14 cellular contexts compared by ENCODE assay signal in genomic region chr20:59165794-59166709, GRCh38. TPM values are rescaled to one million over a fixed set of nuclear protein-coding genes. Genes with fewer than 3 reads are reported as not detected.
A peak's percentile ranks its signal among the peaks of the same experiment; 100 is the strongest.
DNase-seq lines count a peak whose midpoint lies in the region; ATAC-seq and TF ChIP-seq lines count a peak whose summit lies in the region.
"Had no signal": no experiment of that assay in that cellular context is flagged by ENCODE, and none has a peak within 500 bp of the region (broad histone marks: within the 10 kb centered on the region; RNA-seq: fewer than 3 reads in every experiment).

No MANE protein-coding gene starts in this region.

- peak overlapping the region; percentile 73 to 84 (median 80) for H3K27ac ChIP-seq in Peyer's patch
- H3K27ac ChIP-seq in skin epidermis: peak overlapping the region in 16 of 21 experiments; percentile 1 to 93 (median 64)
- H3K27ac ChIP-seq: adrenal gland, thoracic aorta had no signal

- peak overlapping the region; percentile 87 for H3K27ac Mint-ChIP-seq in activated naive CD8-positive, alpha-beta T cell treated with anti-CD3 and anti-CD28 coated beads, Interleukin-2, amount 50 U/mL, for 24 hours
- H3K27ac Mint-ChIP-seq in Caco-2 (ENCODE audit: unreplicated experiment): no peak overlapping the region

- H3K4me3 ChIP-seq in GM12864 (ENCODE audit: low read depth, low read length) (peak overlapping the region; percentile 2), Peyer's patch (peak overlapping the region in 2 of 4 donors; percentile 7 to 17), skin epidermis (peak overlapping the region in 2 of 7 experiments; percentile 9 to 18), Caco-2 (ENCODE audit: low read depth, low read length) (no peak overlapping the region)
- H3K4me3 ChIP-seq: adrenal gland, K562, thoracic aorta had no signal

- H3K36me3 Mint-ChIP-seq in activated naive CD8-positive, alpha-beta T cell treated with anti-CD3 and anti-CD28 coated beads, Interleukin-2, amount 50 U/mL, for 24 hours (ENCODE audit: low read depth): peaks cover 16% of the 10 kb centered on the region
- no peaks in the 10 kb centered on the region for H3K36me3 Mint-ChIP-seq in Caco-2 (ENCODE audit: insufficient read depth, unreplicated experiment)

- H3K9me3 Mint-ChIP-seq in activated naive CD8-positive, alpha-beta T cell treated with anti-CD3 and anti-CD28 coated beads, Interleukin-2, amount 50 U/mL, for 24 hours: no peaks in the 10 kb centered on the region
- no peaks in the 10 kb centered on the region for H3K9me3 Mint-ChIP-seq in Caco-2 (ENCODE audit: unreplicated experiment)

- intact Hi-C loops in Caco-2 (cut with micrococcal nuclease; ENCODE audit: unreplicated experiment): no loop called here

- CTCF ChIA-PET in Caco-2 (lab: Charles Lee): interaction anchor here (0.8 kb wide), 1 partner anchor 289 kb away, joined by 3 read pairs; no protein-coding TSS in a partner anchor

- no peaks in the 10 kb centered on the region for H3K27me3 ChIP-seq in Peyer's patch
- H3K27me3 ChIP-seq in Caco-2 (replicated peaks; ENCODE audit: control insufficient read depth, insufficient read depth, low read length): no peaks in the 10 kb centered on the region

- BruUV-seq in Caco-2 (replicated peaks; lab: Mats Ljungman, UMichigan): no TSS peak

- no peaks in the 10 kb centered on the region for H3K27me3 Mint-ChIP-seq in activated naive CD8-positive, alpha-beta T cell treated with anti-CD3 and anti-CD28 coated beads, Interleukin-2, amount 50 U/mL, for 24 hours
- peaks cover 40% of the 10 kb centered on the region for H3K27me3 Mint-ChIP-seq in Caco-2 (ENCODE audit: insufficient read depth, unreplicated experiment)

- TF ChIP-seq CTCF in GM12864 (IDR thresholded peaks at IDR 0.05; ENCODE audit: low read depth, low read length, missing control alignments) (no peak), Peyer's patch (IDR thresholded peaks at IDR 0.05) (no peak), Caco-2 (IDR thresholded peaks at IDR 0.05; ENCODE audit: insufficient read depth in 1 of 2, low read depth in 1 of 2, low read length in 1 of 2, severe bottlenecking in 1 of 2, unreplicated experiment in 1 of 2) (no peak)

- H3K4me3 Mint-ChIP-seq in activated naive CD8-positive, alpha-beta T cell treated with anti-CD3 and anti-CD28 coated beads, Interleukin-2, amount 50 U/mL, for 24 hours: peak overlapping the region; percentile 78
- no peak overlapping the region for H3K4me3 Mint-ChIP-seq in Caco-2 (ENCODE audit: unreplicated experiment)

- POLR2A ChIA-PET in Caco-2 (lab: Charles Lee): no interaction called here

- TF ChIP-seq POLR2A in Peyer's patch (IDR thresholded peaks at IDR 0.05): peak in 1 of 2 donors; percentile 29

- H3K4me1 Mint-ChIP-seq in activated naive CD8-positive, alpha-beta T cell treated with anti-CD3 and anti-CD28 coated beads, Interleukin-2, amount 50 U/mL, for 24 hours: peaks cover 92% of the 10 kb centered on the region
- H3K4me1 Mint-ChIP-seq in Caco-2 (ENCODE audit: low read depth, unreplicated experiment): no peaks in the 10 kb centered on the region

- peaks cover 0 to 12% (median 3%) of the 10 kb centered on the region in 4 donors for H3K4me1 ChIP-seq in Peyer's patch
- no peaks in the 10 kb centered on the region for H3K4me1 ChIP-seq in Caco-2
- H3K4me1 ChIP-seq: adrenal gland had no signal

- no peaks in the 10 kb centered on the region for H3K9me3 ChIP-seq in Peyer's patch
- 0 out of 2 replicates have a peak, but pooled peaks cover 4% of the 10 kb centered on the region for H3K9me3 ChIP-seq in Caco-2
- H3K9me3 ChIP-seq: adrenal gland had no signal

- ATAC-seq in activated naive CD8-positive, alpha-beta T cell treated with anti-CD3 and anti-CD28 coated beads, Interleukin-2, amount 50 U/mL, for 24 hours: peak; percentile 80
- no peak for ATAC-seq in GM21423 (IDR thresholded peaks at IDR 0.05; ENCODE audit: unreplicated experiment)
- ATAC-seq: K562 had no signal

- DNase-seq in GM12864 (ENCODE audit: low read depth) (no peak), Peyer's patch (peak in 1 of 3 donors; percentile 79), islet precursor cell (no peak), NCI-H2029 (lab: John Stamatoyannopoulos, UW) (no peak), Caco-2 (no peak)
- DNase-seq in activated naive CD8-positive, alpha-beta T cell treated with anti-CD3 and anti-CD28 coated beads, Interleukin-2, amount 50 U/mL, for 24 hours: no peak
- DNase-seq: adrenal gland, NCI-H187, NCI-H82, Right ventricle myocardium superior had no signal

- no peaks in the 10 kb centered on the region for H3K36me3 ChIP-seq in Peyer's patch
- H3K36me3 ChIP-seq in Caco-2 (ENCODE audit: control insufficient read depth, insufficient read depth, low read length): no peaks in the 10 kb centered on the region
- H3K36me3 ChIP-seq: adrenal gland, thoracic aorta had no signal

RNA-seq across cellular contexts. Expression of gene ZNF831, which starts 2.4 kb away (rescaled TPM):
- total RNA-seq in Peyer's patch (10 to 100 TPM in 1 of 4 donors, 1 to 10 TPM in 3; 1.7 to 11.6 (median 2.3) TPM), Caco-2 (2022) (not detected in 2 replicates)
- total RNA-seq: K562 had no signal
